In genomic region chr4:72205831-72206230, GRCh38 we compare ENCODE assay signal across 21 cellular contexts.
"Had no signal": no experiment of that assay in that cellular context is flagged by ENCODE, and none has a peak within 500 bp of the region (broad histone marks: within the 10 kb centered on the region; RNA-seq: fewer than 3 reads in every experiment).

No MANE protein-coding gene starts in this region.

- H3K4me3 ChIP-seq: adrenal gland, coronary artery, heart right ventricle, left lung, lung, prostate gland, skin epidermis, tibial artery had no signal

- H3K36me3 ChIP-seq: adrenal gland, heart right ventricle, left lung, prostate gland, tibial artery had no signal

- H3K4me1 ChIP-seq: adrenal gland, heart right ventricle, left lung, prostate gland, tibial artery had no signal

- DNase-seq: activated CD4-positive, alpha-beta T cell treated with anti-CD3 and anti-CD28 coated beads for 1 hour; activated CD4-positive, alpha-beta T cell treated with anti-CD3 and anti-CD28 coated beads, Interleukin-2, amount 50 U/mL, for 1 hour; activated CD8-positive, alpha-beta T cell treated with anti-CD3 and anti-CD28 coated beads, Interleukin-2, amount 10 ng/mL, durations not matched to agents 7 days and 5 days; activated naive CD4-positive, alpha-beta T cell; activated T-cell treated with anti-CD3 and anti-CD28 coated beads, Interleukin-2, amount 50 U/mL, for 4 hours; adrenal gland; cerebellar nuclear complex; endodermal cell; heart right ventricle; left lung; natural killer cell; right cardiac atrium; stimulated activated CD4-positive, alpha-beta T cell treated with anti-CD3 and anti-CD28 coated beads, Interleukin-2, amount 100 ng/mL, for 24 hours; stimulated activated naive CD8-positive, alpha-beta T cell treated with anti-CD3 and anti-CD28 coated beads, Interleukin-15, amount 100 ng/mL, for 72 hours; T-helper 1 cell; tibial artery had no signal

- H3K27me3 ChIP-seq: adrenal gland, heart right ventricle, left lung, tibial artery had no signal

- H3K9me3 ChIP-seq: adrenal gland, heart right ventricle, left lung, prostate gland, tibial artery had no signal

- H3K27ac ChIP-seq: adrenal gland, coronary artery, epithelial cell of prostate, heart right ventricle, left lung, prostate gland, skin epidermis, tibial artery had no signal
